ENCODE assay signal across 1 cellular context in the genomic region with DNA sequence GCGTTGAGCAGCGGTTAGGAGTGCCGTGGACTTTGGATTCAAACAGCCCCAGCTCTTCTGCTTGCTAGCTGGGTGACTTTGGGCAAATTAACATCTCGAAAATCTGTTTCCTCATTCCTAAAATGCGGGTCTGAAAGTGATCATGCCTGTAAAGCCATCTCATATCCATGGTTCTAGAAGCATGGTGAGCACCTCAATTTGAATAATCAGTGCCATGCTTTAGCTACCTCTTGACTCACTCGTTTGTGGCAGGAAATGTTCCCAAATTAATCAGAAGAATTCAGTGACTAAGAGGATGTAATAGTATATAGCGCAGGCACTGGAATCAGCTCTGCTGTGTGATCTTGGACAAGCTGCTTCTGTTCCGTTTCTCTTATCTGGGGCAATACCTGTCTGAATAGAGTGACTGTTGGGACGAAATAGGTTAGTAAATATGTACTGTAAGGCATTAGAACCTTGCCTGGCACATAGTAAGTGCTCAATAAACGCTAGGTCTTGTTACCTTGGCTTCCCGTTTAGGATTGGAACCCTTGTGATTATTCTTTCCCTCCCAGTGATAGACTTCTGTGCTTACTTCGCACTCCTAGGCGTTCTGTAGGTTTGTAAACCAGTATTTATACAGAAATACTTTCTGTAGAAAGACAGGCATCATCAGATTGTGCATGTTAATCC.
A peak's percentile ranks its signal among the peaks of the same experiment; 100 is the strongest.
TF ChIP-seq lines count a peak whose summit lies in the region.

No MANE protein-coding gene starts in this region.

TF ChIP-seq in HepG2, 621 proteins besides CTCF, POLR2A, EP300 and RAD21 (continued from another document and continues in another):
- no peak for TF ChIP-seq HMG20A (CRISPR knock-in tag; IDR thresholded peaks at IDR 0.05; ENCODE audit: borderline replicate concordance)
- no peak for TF ChIP-seq HDAC6 (IDR thresholded peaks at IDR 0.05; ENCODE audit: low read depth, low read length)
- 0 out of 2 replicates have a peak, but pooled peaks have one; percentile 2 for TF ChIP-seq ZNF543 (CRISPR knock-in tag; IDR thresholded peaks at IDR 0.05)
- peak; percentile 60; the same call in 1 of the 2 replicates for TF ChIP-seq ELF3 (CRISPR knock-in tag; IDR thresholded peaks at IDR 0.05)
- TF ChIP-seq MYNN (CRISPR knock-in tag; IDR thresholded peaks at IDR 0.05; ENCODE audit: low read depth) = no peak
- TF ChIP-seq, protein P1, sequence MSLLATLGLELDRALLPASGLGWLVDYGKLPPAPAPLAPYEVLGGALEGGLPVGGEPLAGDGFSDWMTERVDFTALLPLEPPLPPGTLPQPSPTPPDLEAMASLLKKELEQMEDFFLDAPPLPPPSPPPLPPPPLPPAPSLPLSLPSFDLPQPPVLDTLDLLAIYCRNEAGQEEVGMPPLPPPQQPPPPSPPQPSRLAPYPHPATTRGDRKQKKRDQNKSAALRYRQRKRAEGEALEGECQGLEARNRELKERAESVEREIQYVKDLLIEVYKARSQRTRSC (CRISPR knock-in tag; IDR thresholded peaks at IDR 0.05; ENCODE audit: low read depth) = no peak
- TF ChIP-seq DPF2 (CRISPR knock-in tag; IDR thresholded peaks at IDR 0.05; ENCODE audit: borderline replicate concordance, low read depth) = 0 out of 2 replicates have a peak, but pooled peaks have one; percentile 44
- no peak for TF ChIP-seq ZNF577 (CRISPR knock-in tag; IDR thresholded peaks at IDR 0.05; ENCODE audit: borderline replicate concordance, low read depth)
- TF ChIP-seq, protein P2, sequence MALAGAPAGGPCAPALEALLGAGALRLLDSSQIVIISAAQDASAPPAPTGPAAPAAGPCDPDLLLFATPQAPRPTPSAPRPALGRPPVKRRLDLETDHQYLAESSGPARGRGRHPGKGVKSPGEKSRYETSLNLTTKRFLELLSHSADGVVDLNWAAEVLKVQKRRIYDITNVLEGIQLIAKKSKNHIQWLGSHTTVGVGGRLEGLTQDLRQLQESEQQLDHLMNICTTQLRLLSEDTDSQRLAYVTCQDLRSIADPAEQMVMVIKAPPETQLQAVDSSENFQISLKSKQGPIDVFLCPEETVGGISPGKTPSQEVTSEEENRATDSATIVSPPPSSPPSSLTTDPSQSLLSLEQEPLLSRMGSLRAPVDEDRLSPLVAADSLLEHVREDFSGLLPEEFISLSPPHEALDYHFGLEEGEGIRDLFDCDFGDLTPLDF (CRISPR knock-in tag; IDR thresholded peaks at IDR 0.05) = no peak
- TF ChIP-seq ZNF776 (CRISPR knock-in tag; IDR thresholded peaks at IDR 0.05) = no peak
- no peak for TF ChIP-seq TGIF2 (CRISPR knock-in tag; IDR thresholded peaks at IDR 0.05)
- TF ChIP-seq, protein P3, sequence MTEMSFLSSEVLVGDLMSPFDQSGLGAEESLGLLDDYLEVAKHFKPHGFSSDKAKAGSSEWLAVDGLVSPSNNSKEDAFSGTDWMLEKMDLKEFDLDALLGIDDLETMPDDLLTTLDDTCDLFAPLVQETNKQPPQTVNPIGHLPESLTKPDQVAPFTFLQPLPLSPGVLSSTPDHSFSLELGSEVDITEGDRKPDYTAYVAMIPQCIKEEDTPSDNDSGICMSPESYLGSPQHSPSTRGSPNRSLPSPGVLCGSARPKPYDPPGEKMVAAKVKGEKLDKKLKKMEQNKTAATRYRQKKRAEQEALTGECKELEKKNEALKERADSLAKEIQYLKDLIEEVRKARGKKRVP (CRISPR knock-in tag; IDR thresholded peaks at IDR 0.05) = no peak
- no peak for TF ChIP-seq TCF7 (IDR thresholded peaks at IDR 0.05; ENCODE audit: low read depth)
- 0 out of 2 replicates have a peak, but pooled peaks have one; percentile 24 for TF ChIP-seq PHF21A (CRISPR knock-in tag; IDR thresholded peaks at IDR 0.05)
- TF ChIP-seq, protein P4, sequence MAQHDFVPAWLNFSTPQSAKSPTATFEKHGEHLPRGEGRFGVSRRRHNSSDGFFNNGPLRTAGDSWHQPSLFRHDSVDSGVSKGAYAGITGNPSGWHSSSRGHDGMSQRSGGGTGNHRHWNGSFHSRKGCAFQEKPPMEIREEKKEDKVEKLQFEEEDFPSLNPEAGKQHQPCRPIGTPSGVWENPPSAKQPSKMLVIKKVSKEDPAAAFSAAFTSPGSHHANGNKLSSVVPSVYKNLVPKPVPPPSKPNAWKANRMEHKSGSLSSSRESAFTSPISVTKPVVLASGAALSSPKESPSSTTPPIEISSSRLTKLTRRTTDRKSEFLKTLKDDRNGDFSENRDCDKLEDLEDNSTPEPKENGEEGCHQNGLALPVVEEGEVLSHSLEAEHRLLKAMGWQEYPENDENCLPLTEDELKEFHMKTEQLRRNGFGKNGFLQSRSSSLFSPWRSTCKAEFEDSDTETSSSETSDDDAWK (CRISPR knock-in tag; IDR thresholded peaks at IDR 0.05) = no peak
- no peak for TF ChIP-seq ZNF431 (CRISPR knock-in tag; IDR thresholded peaks at IDR 0.05; ENCODE audit: borderline replicate concordance, low read depth)
- no peak for TF ChIP-seq ESRRA (CRISPR knock-in tag; IDR thresholded peaks at IDR 0.05; ENCODE audit: low read depth)
- TF ChIP-seq, protein P5, sequence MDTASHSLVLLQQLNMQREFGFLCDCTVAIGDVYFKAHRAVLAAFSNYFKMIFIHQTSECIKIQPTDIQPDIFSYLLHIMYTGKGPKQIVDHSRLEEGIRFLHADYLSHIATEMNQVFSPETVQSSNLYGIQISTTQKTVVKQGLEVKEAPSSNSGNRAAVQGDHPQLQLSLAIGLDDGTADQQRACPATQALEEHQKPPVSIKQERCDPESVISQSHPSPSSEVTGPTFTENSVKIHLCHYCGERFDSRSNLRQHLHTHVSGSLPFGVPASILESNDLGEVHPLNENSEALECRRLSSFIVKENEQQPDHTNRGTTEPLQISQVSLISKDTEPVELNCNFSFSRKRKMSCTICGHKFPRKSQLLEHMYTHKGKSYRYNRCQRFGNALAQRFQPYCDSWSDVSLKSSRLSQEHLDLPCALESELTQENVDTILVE (CRISPR knock-in tag; IDR thresholded peaks at IDR 0.05) = no peak
- 0 out of 2 replicates have a peak, but pooled peaks have one; percentile 65 for TF ChIP-seq ZMYM3 (CRISPR knock-in tag; IDR thresholded peaks at IDR 0.05)
- TF ChIP-seq MYC (CRISPR knock-in tag; IDR thresholded peaks at IDR 0.05; ENCODE audit: borderline replicate concordance) = no peak
- TF ChIP-seq SMARCC2 (IDR thresholded peaks at IDR 0.05) = no peak
- 0 out of 2 replicates have a peak, but pooled peaks have one; percentile 45 for TF ChIP-seq TOE1 (CRISPR knock-in tag; IDR thresholded peaks at IDR 0.05)
- TF ChIP-seq, protein P6, sequence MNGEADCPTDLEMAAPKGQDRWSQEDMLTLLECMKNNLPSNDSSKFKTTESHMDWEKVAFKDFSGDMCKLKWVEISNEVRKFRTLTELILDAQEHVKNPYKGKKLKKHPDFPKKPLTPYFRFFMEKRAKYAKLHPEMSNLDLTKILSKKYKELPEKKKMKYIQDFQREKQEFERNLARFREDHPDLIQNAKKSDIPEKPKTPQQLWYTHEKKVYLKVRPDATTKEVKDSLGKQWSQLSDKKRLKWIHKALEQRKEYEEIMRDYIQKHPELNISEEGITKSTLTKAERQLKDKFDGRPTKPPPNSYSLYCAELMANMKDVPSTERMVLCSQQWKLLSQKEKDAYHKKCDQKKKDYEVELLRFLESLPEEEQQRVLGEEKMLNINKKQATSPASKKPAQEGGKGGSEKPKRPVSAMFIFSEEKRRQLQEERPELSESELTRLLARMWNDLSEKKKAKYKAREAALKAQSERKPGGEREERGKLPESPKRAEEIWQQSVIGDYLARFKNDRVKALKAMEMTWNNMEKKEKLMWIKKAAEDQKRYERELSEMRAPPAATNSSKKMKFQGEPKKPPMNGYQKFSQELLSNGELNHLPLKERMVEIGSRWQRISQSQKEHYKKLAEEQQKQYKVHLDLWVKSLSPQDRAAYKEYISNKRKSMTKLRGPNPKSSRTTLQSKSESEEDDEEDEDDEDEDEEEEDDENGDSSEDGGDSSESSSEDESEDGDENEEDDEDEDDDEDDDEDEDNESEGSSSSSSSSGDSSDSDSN (CRISPR knock-in tag; IDR thresholded peaks at IDR 0.05) = no peak
- TF ChIP-seq ZBTB1 (CRISPR knock-in tag; IDR thresholded peaks at IDR 0.05; ENCODE audit: borderline replicate concordance) = no peak
- TF ChIP-seq, protein P7, sequence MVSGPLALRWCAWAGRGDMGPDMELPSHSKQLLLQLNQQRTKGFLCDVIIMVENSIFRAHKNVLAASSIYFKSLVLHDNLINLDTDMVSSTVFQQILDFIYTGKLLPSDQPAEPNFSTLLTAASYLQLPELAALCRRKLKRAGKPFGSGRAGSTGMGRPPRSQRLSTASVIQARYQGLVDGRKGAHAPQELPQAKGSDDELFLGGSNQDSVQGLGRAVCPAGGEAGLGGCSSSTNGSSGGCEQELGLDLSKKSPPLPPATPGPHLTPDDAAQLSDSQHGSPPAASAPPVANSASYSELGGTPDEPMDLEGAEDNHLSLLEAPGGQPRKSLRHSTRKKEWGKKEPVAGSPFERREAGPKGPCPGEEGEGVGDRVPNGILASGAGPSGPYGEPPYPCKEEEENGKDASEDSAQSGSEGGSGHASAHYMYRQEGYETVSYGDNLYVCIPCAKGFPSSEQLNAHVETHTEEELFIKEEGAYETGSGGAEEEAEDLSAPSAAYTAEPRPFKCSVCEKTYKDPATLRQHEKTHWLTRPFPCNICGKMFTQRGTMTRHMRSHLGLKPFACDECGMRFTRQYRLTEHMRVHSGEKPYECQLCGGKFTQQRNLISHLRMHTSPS (CRISPR knock-in tag; IDR thresholded peaks at IDR 0.05; ENCODE audit: low read depth) = no peak
- TF ChIP-seq CC2D1A (CRISPR knock-in tag; IDR thresholded peaks at IDR 0.05) = no peak
- TF ChIP-seq, protein P8, sequence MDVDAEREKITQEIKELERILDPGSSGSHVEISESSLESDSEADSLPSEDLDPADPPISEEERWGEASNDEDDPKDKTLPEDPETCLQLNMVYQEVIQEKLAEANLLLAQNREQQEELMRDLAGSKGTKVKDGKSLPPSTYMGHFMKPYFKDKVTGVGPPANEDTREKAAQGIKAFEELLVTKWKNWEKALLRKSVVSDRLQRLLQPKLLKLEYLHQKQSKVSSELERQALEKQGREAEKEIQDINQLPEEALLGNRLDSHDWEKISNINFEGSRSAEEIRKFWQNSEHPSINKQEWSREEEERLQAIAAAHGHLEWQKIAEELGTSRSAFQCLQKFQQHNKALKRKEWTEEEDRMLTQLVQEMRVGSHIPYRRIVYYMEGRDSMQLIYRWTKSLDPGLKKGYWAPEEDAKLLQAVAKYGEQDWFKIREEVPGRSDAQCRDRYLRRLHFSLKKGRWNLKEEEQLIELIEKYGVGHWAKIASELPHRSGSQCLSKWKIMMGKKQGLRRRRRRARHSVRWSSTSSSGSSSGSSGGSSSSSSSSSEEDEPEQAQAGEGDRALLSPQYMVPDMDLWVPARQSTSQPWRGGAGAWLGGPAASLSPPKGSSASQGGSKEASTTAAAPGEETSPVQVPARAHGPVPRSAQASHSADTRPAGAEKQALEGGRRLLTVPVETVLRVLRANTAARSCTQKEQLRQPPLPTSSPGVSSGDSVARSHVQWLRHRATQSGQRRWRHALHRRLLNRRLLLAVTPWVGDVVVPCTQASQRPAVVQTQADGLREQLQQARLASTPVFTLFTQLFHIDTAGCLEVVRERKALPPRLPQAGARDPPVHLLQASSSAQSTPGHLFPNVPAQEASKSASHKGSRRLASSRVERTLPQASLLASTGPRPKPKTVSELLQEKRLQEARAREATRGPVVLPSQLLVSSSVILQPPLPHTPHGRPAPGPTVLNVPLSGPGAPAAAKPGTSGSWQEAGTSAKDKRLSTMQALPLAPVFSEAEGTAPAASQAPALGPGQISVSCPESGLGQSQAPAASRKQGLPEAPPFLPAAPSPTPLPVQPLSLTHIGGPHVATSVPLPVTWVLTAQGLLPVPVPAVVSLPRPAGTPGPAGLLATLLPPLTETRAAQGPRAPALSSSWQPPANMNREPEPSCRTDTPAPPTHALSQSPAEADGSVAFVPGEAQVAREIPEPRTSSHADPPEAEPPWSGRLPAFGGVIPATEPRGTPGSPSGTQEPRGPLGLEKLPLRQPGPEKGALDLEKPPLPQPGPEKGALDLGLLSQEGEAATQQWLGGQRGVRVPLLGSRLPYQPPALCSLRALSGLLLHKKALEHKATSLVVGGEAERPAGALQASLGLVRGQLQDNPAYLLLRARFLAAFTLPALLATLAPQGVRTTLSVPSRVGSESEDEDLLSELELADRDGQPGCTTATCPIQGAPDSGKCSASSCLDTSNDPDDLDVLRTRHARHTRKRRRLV (CRISPR knock-in tag; IDR thresholded peaks at IDR 0.05) = no peak
- peak; percentile 66; the same call in 1 of the 2 replicates for TF ChIP-seq HNF4G (IDR thresholded peaks at IDR 0.05; ENCODE audit: borderline replicate concordance, low read depth, low read length)
- TF ChIP-seq HNF4G (CRISPR knock-in tag; IDR thresholded peaks at IDR 0.05; ENCODE audit: borderline replicate concordance, low read depth) = no peak
- no peak for TF ChIP-seq ZNF101 (CRISPR knock-in tag; IDR thresholded peaks at IDR 0.05; ENCODE audit: borderline replicate concordance, low read depth)
- TF ChIP-seq SSRP1 (CRISPR knock-in tag; IDR thresholded peaks at IDR 0.05) = no peak
- TF ChIP-seq ZNF570 (CRISPR knock-in tag; IDR thresholded peaks at IDR 0.05; ENCODE audit: borderline replicate concordance) = no peak
- 0 out of 2 replicates have a peak, but pooled peaks have one; percentile 6 for TF ChIP-seq ZFY (CRISPR knock-in tag; IDR thresholded peaks at IDR 0.05)
- TF ChIP-seq RCOR2 (CRISPR knock-in tag; IDR thresholded peaks at IDR 0.05) = peak; percentile 31; the same call in 1 of the 2 replicates
- TF ChIP-seq, protein P9, sequence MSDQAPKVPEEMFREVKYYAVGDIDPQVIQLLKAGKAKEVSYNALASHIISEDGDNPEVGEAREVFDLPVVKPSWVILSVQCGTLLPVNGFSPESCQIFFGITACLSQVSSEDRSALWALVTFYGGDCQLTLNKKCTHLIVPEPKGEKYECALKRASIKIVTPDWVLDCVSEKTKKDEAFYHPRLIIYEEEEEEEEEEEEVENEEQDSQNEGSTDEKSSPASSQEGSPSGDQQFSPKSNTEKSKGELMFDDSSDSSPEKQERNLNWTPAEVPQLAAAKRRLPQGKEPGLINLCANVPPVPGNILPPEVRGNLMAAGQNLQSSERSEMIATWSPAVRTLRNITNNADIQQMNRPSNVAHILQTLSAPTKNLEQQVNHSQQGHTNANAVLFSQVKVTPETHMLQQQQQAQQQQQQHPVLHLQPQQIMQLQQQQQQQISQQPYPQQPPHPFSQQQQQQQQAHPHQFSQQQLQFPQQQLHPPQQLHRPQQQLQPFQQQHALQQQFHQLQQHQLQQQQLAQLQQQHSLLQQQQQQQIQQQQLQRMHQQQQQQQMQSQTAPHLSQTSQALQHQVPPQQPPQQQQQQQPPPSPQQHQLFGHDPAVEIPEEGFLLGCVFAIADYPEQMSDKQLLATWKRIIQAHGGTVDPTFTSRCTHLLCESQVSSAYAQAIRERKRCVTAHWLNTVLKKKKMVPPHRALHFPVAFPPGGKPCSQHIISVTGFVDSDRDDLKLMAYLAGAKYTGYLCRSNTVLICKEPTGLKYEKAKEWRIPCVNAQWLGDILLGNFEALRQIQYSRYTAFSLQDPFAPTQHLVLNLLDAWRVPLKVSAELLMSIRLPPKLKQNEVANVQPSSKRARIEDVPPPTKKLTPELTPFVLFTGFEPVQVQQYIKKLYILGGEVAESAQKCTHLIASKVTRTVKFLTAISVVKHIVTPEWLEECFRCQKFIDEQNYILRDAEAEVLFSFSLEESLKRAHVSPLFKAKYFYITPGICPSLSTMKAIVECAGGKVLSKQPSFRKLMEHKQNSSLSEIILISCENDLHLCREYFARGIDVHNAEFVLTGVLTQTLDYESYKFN (CRISPR knock-in tag; conservative IDR thresholded peaks at IDR 0.05) = peak; percentile 63; the same call in 1 of the 2 replicates
- TF ChIP-seq RFXAP (CRISPR knock-in tag; IDR thresholded peaks at IDR 0.05; ENCODE audit: borderline replicate concordance) = no peak
- TF ChIP-seq ONECUT2 (CRISPR knock-in tag; IDR thresholded peaks at IDR 0.05) = no peak
- no peak for TF ChIP-seq PAWR (CRISPR knock-in tag; IDR thresholded peaks at IDR 0.05; ENCODE audit: borderline replicate concordance)
- no peak for TF ChIP-seq LCORL (IDR thresholded peaks at IDR 0.05)
- 0 out of 2 replicates have a peak, but pooled peaks have one; percentile 2 for TF ChIP-seq LCORL (CRISPR knock-in tag; IDR thresholded peaks at IDR 0.05)
- TF ChIP-seq ZNF567 (CRISPR knock-in tag; IDR thresholded peaks at IDR 0.05; ENCODE audit: borderline replicate concordance) = no peak
- TF ChIP-seq FOXC1 (CRISPR knock-in tag; IDR thresholded peaks at IDR 0.05; ENCODE audit: borderline replicate concordance) = no peak
- TF ChIP-seq JUND (CRISPR knock-in tag; IDR thresholded peaks at IDR 0.05) = no peak
